In the genomic region with DNA sequence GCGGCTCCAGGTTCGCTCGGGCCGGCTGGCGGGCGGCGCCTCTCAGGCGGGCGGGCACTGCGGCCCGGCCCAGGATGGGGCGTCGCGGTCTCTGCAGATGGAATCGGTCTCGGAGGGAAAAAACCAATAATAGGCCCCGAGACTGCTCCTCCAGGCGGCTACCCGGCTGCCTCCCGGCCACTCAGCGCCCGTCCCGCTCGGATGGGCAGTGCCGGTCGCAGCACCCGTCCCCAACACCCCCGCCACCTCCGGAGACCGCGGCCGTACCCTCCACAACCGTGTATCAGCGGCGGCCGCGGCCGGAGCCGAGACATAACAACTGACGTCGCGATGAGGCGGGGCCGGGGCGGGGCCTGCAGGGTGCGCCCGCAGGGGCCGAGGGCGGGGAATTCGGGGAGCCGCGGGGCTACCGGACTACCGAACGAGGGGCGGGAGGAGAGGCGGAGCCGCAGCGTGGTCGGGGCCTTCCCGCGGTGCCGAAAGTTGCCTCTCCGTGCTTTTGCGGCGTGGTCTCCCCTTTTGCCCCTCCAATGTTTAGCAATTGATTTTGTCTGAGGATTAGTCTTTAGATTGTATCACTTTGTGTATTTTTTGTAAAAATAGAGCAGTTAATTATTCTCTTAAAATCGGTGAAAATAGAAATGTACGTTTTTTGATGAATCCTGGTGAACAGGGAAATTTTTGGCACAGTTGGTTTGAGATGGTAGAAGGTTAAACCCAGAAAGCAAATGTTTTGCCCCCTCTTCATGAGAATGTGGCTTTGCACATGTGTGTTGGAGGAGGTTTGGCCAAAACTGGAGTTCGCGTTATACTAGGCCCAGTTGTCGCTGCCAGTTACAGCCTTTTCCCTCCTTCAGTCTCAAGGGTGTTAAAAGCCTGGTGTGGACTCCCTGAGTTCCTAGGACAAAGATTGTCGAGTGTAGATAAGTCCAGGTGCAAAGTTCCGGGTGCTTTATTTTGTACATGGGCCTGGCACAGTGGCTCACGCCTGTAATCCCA, we compare ENCODE assay signal across 1 cellular context.
TF ChIP-seq lines count a peak whose summit lies in the region.

A gene with protein sequence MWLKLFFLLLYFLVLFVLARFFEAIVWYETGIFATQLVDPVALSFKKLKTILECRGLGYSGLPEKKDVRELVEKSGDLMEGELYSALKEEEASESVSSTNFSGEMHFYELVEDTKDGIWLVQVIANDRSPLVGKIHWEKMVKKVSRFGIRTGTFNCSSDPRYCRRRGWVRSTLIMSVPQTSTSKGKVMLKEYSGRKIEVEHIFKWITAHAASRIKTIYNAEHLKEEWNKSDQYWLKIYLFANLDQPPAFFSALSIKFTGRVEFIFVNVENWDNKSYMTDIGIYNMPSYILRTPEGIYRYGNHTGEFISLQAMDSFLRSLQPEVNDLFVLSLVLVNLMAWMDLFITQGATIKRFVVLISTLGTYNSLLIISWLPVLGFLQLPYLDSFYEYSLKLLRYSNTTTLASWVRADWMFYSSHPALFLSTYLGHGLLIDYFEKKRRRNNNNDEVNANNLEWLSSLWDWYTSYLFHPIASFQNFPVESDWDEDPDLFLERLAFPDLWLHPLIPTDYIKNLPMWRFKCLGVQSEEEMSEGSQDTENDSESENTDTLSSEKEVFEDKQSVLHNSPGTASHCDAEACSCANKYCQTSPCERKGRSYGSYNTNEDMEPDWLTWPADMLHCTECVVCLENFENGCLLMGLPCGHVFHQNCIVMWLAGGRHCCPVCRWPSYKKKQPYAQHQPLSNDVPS (minus strand): TSS at position 317 of the 999 bp plus-strand sequence. CDS start 979 bp downstream, outside the sequence.

TF ChIP-seq in HepG2, 621 proteins besides CTCF, POLR2A, EP300 and RAD21 (continued from another document and continues in another):
- TF ChIP-seq NONO (IDR thresholded peaks at IDR 0.05) = no peak
- TF ChIP-seq NONO (CRISPR knock-in tag; conservative IDR thresholded peaks at IDR 0.05) = peak; percentile 83
- peak; percentile 93 for TF ChIP-seq POLR2G (IDR thresholded peaks at IDR 0.05; ENCODE audit: low read depth, low read length)
- TF ChIP-seq, protein P1, sequence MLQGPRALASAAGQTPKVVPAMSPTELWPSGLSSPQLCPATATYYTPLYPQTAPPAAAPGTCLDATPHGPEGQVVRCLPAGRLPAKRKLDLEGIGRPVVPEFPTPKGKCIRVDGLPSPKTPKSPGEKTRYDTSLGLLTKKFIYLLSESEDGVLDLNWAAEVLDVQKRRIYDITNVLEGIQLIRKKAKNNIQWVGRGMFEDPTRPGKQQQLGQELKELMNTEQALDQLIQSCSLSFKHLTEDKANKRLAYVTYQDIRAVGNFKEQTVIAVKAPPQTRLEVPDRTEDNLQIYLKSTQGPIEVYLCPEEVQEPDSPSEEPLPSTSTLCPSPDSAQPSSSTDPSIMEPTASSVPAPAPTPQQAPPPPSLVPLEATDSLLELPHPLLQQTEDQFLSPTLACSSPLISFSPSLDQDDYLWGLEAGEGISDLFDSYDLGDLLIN (CRISPR knock-in tag; IDR thresholded peaks at IDR 0.05; ENCODE audit: borderline replicate concordance) = no peak
- 0 out of 2 replicates have a peak, but pooled peaks have one; percentile 28 for TF ChIP-seq ELF4 (CRISPR knock-in tag; IDR thresholded peaks at IDR 0.05; ENCODE audit: borderline replicate concordance)
- TF ChIP-seq ZNF788 (CRISPR knock-in tag; IDR thresholded peaks at IDR 0.05; ENCODE audit: borderline replicate concordance) = peak; percentile 96
- TF ChIP-seq, protein P2, sequence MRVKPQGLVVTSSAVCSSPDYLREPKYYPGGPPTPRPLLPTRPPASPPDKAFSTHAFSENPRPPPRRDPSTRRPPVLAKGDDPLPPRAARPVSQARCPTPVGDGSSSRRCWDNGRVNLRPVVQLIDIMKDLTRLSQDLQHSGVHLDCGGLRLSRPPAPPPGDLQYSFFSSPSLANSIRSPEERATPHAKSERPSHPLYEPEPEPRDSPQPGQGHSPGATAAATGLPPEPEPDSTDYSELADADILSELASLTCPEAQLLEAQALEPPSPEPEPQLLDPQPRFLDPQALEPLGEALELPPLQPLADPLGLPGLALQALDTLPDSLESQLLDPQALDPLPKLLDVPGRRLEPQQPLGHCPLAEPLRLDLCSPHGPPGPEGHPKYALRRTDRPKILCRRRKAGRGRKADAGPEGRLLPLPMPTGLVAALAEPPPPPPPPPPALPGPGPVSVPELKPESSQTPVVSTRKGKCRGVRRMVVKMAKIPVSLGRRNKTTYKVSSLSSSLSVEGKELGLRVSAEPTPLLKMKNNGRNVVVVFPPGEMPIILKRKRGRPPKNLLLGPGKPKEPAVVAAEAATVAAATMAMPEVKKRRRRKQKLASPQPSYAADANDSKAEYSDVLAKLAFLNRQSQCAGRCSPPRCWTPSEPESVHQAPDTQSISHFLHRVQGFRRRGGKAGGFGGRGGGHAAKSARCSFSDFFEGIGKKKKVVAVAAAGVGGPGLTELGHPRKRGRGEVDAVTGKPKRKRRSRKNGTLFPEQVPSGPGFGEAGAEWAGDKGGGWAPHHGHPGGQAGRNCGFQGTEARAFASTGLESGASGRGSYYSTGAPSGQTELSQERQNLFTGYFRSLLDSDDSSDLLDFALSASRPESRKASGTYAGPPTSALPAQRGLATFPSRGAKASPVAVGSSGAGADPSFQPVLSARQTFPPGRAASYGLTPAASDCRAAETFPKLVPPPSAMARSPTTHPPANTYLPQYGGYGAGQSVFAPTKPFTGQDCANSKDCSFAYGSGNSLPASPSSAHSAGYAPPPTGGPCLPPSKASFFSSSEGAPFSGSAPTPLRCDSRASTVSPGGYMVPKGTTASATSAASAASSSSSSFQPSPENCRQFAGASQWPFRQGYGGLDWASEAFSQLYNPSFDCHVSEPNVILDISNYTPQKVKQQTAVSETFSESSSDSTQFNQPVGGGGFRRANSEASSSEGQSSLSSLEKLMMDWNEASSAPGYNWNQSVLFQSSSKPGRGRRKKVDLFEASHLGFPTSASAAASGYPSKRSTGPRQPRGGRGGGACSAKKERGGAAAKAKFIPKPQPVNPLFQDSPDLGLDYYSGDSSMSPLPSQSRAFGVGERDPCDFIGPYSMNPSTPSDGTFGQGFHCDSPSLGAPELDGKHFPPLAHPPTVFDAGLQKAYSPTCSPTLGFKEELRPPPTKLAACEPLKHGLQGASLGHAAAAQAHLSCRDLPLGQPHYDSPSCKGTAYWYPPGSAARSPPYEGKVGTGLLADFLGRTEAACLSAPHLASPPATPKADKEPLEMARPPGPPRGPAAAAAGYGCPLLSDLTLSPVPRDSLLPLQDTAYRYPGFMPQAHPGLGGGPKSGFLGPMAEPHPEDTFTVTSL (CRISPR knock-in tag; IDR thresholded peaks at IDR 0.05; ENCODE audit: borderline replicate concordance) = 0 out of 2 replicates have a peak, but pooled peaks have one; percentile 32
- TF ChIP-seq TCF12 (IDR thresholded peaks at IDR 0.05) = no peak
- peak; percentile 60 for TF ChIP-seq TCF12 (CRISPR knock-in tag; IDR thresholded peaks at IDR 0.05)
- TF ChIP-seq ASH2L (IDR thresholded peaks at IDR 0.05; ENCODE audit: insufficient read length, low read depth, low read length) = peak; percentile 69
- no peak for TF ChIP-seq TRIM24 (CRISPR knock-in tag; IDR thresholded peaks at IDR 0.05)
- peak; percentile 58 for TF ChIP-seq KDM3A (CRISPR knock-in tag; IDR thresholded peaks at IDR 0.05; ENCODE audit: low read depth)
- TF ChIP-seq MTF1 (CRISPR knock-in tag; IDR thresholded peaks at IDR 0.05) = 0 out of 2 replicates have a peak, but pooled peaks have one; percentile 74
- peak; percentile 85 for TF ChIP-seq FOXO1 (CRISPR knock-in tag; IDR thresholded peaks at IDR 0.05)
- no peak for TF ChIP-seq CEBPB (IDR thresholded peaks at IDR 0.05; ENCODE audit: borderline replicate concordance, low read depth, low read length)
- peak; percentile 50; the same call in 1 of the 2 replicates for TF ChIP-seq BRCA1 (CRISPR knock-in tag; IDR thresholded peaks at IDR 0.05)
- no peak for TF ChIP-seq CC2D1A (CRISPR knock-in tag; IDR thresholded peaks at IDR 0.05)
- TF ChIP-seq, protein P3, sequence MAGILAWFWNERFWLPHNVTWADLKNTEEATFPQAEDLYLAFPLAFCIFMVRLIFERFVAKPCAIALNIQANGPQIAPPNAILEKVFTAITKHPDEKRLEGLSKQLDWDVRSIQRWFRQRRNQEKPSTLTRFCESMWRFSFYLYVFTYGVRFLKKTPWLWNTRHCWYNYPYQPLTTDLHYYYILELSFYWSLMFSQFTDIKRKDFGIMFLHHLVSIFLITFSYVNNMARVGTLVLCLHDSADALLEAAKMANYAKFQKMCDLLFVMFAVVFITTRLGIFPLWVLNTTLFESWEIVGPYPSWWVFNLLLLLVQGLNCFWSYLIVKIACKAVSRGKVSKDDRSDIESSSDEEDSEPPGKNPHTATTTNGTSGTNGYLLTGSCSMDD (CRISPR knock-in tag; IDR thresholded peaks at IDR 0.05) = 0 out of 2 replicates have a peak, but pooled peaks have one; percentile 10
- peak; percentile 71; the same call in 1 of the 2 replicates for TF ChIP-seq ZBTB20 (CRISPR knock-in tag; IDR thresholded peaks at IDR 0.05; ENCODE audit: borderline replicate concordance, low read depth)
- peak; percentile 81 for TF ChIP-seq CBX1 (IDR thresholded peaks at IDR 0.05; ENCODE audit: low read depth)
- 0 out of 2 replicates have a peak, but pooled peaks have one; percentile 46 for TF ChIP-seq KDM1A (CRISPR knock-in tag; IDR thresholded peaks at IDR 0.05)
- TF ChIP-seq, protein P4, sequence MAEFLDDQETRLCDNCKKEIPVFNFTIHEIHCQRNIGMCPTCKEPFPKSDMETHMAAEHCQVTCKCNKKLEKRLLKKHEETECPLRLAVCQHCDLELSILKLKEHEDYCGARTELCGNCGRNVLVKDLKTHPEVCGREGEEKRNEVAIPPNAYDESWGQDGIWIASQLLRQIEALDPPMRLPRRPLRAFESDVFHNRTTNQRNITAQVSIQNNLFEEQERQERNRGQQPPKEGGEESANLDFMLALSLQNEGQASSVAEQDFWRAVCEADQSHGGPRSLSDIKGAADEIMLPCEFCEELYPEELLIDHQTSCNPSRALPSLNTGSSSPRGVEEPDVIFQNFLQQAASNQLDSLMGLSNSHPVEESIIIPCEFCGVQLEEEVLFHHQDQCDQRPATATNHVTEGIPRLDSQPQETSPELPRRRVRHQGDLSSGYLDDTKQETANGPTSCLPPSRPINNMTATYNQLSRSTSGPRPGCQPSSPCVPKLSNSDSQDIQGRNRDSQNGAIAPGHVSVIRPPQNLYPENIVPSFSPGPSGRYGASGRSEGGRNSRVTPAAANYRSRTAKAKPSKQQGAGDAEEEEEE (CRISPR knock-in tag; IDR thresholded peaks at IDR 0.05; ENCODE audit: borderline replicate concordance) = no peak
- no peak for TF ChIP-seq FOSL1 (CRISPR knock-in tag; IDR thresholded peaks at IDR 0.05; ENCODE audit: borderline replicate concordance)
- TF ChIP-seq, protein P5, sequence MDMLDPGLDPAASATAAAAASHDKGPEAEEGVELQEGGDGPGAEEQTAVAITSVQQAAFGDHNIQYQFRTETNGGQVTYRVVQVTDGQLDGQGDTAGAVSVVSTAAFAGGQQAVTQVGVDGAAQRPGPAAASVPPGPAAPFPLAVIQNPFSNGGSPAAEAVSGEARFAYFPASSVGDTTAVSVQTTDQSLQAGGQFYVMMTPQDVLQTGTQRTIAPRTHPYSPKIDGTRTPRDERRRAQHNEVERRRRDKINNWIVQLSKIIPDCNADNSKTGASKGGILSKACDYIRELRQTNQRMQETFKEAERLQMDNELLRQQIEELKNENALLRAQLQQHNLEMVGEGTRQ (IDR thresholded peaks at IDR 0.05; ENCODE audit: low read depth, low read length) = no peak
- TF ChIP-seq, protein P5 (CRISPR knock-in tag; IDR thresholded peaks at IDR 0.05; ENCODE audit: borderline replicate concordance) = no peak
- TF ChIP-seq, protein P6, sequence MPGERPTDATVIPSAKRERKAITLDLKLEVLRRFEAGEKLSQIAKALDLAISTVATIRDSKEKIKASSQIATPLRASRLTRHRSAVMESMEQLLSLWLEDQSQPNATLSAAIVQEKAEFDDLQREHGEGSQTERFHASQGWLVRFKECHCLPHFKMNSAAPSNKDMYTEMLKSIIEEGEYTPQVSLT (CRISPR knock-in tag; IDR thresholded peaks at IDR 0.05; ENCODE audit: borderline replicate concordance, low read depth) = no peak; the same call in 1 of the 2 replicates
- no peak for TF ChIP-seq SMARCE1 (IDR thresholded peaks at IDR 0.05; ENCODE audit: borderline replicate concordance)
- TF ChIP-seq SIX4 (CRISPR knock-in tag; IDR thresholded peaks at IDR 0.05) = no peak
- peak; percentile 81; the same call in 1 of the 2 replicates for TF ChIP-seq SATB2 (CRISPR knock-in tag; IDR thresholded peaks at IDR 0.05)
- no peak for TF ChIP-seq HNF4G (IDR thresholded peaks at IDR 0.05; ENCODE audit: borderline replicate concordance, low read depth, low read length)
- TF ChIP-seq HNF4G (CRISPR knock-in tag; IDR thresholded peaks at IDR 0.05; ENCODE audit: borderline replicate concordance, low read depth) = no peak
- TF ChIP-seq NFYB (CRISPR knock-in tag; IDR thresholded peaks at IDR 0.05) = peak; percentile 39; the same call in 1 of the 2 replicates
- TF ChIP-seq, protein P7, sequence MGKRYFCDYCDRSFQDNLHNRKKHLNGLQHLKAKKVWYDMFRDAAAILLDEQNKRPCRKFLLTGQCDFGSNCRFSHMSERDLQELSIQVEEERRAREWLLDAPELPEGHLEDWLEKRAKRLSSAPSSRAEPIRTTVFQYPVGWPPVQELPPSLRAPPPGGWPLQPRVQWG (CRISPR knock-in tag; IDR thresholded peaks at IDR 0.05; ENCODE audit: borderline replicate concordance, low read depth) = no peak
- no peak for TF ChIP-seq CHCHD3 (CRISPR knock-in tag; IDR thresholded peaks at IDR 0.05)
- TF ChIP-seq ZBTB21 (CRISPR knock-in tag; IDR thresholded peaks at IDR 0.05) = no peak
- TF ChIP-seq, protein P8, sequence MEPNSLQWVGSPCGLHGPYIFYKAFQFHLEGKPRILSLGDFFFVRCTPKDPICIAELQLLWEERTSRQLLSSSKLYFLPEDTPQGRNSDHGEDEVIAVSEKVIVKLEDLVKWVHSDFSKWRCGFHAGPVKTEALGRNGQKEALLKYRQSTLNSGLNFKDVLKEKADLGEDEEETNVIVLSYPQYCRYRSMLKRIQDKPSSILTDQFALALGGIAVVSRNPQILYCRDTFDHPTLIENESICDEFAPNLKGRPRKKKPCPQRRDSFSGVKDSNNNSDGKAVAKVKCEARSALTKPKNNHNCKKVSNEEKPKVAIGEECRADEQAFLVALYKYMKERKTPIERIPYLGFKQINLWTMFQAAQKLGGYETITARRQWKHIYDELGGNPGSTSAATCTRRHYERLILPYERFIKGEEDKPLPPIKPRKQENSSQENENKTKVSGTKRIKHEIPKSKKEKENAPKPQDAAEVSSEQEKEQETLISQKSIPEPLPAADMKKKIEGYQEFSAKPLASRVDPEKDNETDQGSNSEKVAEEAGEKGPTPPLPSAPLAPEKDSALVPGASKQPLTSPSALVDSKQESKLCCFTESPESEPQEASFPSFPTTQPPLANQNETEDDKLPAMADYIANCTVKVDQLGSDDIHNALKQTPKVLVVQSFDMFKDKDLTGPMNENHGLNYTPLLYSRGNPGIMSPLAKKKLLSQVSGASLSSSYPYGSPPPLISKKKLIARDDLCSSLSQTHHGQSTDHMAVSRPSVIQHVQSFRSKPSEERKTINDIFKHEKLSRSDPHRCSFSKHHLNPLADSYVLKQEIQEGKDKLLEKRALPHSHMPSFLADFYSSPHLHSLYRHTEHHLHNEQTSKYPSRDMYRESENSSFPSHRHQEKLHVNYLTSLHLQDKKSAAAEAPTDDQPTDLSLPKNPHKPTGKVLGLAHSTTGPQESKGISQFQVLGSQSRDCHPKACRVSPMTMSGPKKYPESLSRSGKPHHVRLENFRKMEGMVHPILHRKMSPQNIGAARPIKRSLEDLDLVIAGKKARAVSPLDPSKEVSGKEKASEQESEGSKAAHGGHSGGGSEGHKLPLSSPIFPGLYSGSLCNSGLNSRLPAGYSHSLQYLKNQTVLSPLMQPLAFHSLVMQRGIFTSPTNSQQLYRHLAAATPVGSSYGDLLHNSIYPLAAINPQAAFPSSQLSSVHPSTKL (CRISPR knock-in tag; IDR thresholded peaks at IDR 0.05) = peak; percentile 71; the same call in 1 of the 2 replicates
